ENCODE assay signal across 25 cellular contexts in the genomic region with DNA sequence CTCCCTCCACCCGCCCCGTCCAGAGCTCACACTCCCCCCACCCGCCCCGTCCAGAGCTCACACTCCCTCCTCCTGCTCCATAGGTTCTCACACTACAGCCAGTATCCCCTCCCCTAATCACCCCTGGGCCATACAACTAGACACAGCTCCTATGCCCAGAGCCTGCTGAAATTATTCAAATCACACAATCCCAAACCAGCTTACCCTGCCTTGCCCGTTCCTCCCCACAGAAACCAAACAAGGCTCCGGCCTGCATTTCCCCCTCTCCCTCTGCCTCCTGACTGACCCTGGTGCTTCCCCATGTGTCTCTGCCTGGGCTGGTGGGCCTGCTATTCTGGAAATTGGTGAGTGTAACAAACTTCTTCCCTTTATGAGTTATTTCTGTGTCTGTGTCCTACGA.
"Had no signal": no experiment of that assay in that cellular context is flagged by ENCODE, and none has a peak within 500 bp of the region (broad histone marks: within the 10 kb centered on the region; RNA-seq: fewer than 3 reads in every experiment).

No MANE protein-coding gene starts in this region.

- H3K36me3 ChIP-seq: prostate gland, upper lobe of right lung, vagina had no signal

- H3K9ac ChIP-seq: parathyroid adenoma had no signal

- DNase-seq: effector CD4-positive, alpha-beta T cell; endodermal cell; foreskin melanocyte; hippocampal formation; left colon; left ventricle myocardium superior; mesendoderm; naive B cell; occipital lobe; spleen; stimulated activated CD4-positive, alpha-beta T cell treated with anti-CD3 and anti-CD28 coated beads, Interleukin-15, amount 100 ng/mL, for 24 hours; stimulated activated CD4-positive, alpha-beta T cell treated with anti-CD3 and anti-CD28 coated beads, Interleukin-1b, Interleukin-23, amount 100 ng/mL, for 48 hours; stimulated activated CD4-positive, alpha-beta T cell treated with anti-CD3 and anti-CD28 coated beads, Interleukin-4, amount 100 ng/mL, for 24 hours; stimulated activated naive B cell treated with anti-CD40 and anti-IgM and Interleukin-4, amounts not matched to agents 10 μg/mL and 1 μg/mL and 100 μg/mL, for 72 hours; stimulated activated naive CD8-positive, alpha-beta T cell treated with anti-CD3 and anti-CD28 coated beads, Interleukin-15, amount 100 ng/mL, for 72 hours; testis; upper lobe of right lung had no signal

- H3K4me3 Mint-ChIP-seq: endodermal cell; naive B cell; stimulated activated naive B cell treated with anti-CD40 and anti-IgM and Interleukin-4, amounts not matched to agents 10 μg/mL and 1 μg/mL and 100 μg/mL, for 72 hours; stimulated activated naive CD8-positive, alpha-beta T cell treated with anti-CD3 and anti-CD28 coated beads, Interleukin-15, amount 100 ng/mL, for 72 hours had no signal

- H3K27me3 Mint-ChIP-seq: naive B cell; stimulated activated naive CD8-positive, alpha-beta T cell treated with anti-CD3 and anti-CD28 coated beads, Interleukin-15, amount 100 ng/mL, for 72 hours had no signal

- H3K9me3 Mint-ChIP-seq: naive B cell; stimulated activated naive B cell treated with anti-CD40 and anti-IgM and Interleukin-4, amounts not matched to agents 10 μg/mL and 1 μg/mL and 100 μg/mL, for 72 hours; stimulated activated naive CD8-positive, alpha-beta T cell treated with anti-CD3 and anti-CD28 coated beads, Interleukin-15, amount 100 ng/mL, for 72 hours had no signal

- H3K9me3 ChIP-seq: heart left ventricle, prostate gland, spleen, testis, tibial nerve, upper lobe of right lung, vagina had no signal

- H3K27ac ChIP-seq: coronary artery, heart left ventricle, parathyroid adenoma, prostate gland, testis, tibial nerve, upper lobe of right lung, vagina had no signal

- H2AFZ ChIP-seq: parathyroid adenoma had no signal

- H3K4me3 ChIP-seq: coronary artery, heart left ventricle, lung, prostate gland, spleen, testis, tibial nerve, upper lobe of right lung, vagina had no signal

- H3K27ac Mint-ChIP-seq: stimulated activated naive B cell treated with anti-CD40 and anti-IgM and Interleukin-4, amounts not matched to agents 10 μg/mL and 1 μg/mL and 100 μg/mL, for 72 hours had no signal

- H3K4me1 ChIP-seq: parathyroid adenoma, prostate gland, testis, tibial nerve, upper lobe of right lung, vagina had no signal

- ATAC-seq: heart left ventricle; left colon; left ventricle myocardium superior; sciatic nerve; stimulated activated naive B cell treated with anti-CD40 and anti-IgM and Interleukin-4, amounts not matched to agents 10 μg/mL and 1 μg/mL and 100 μg/mL, for 72 hours; stimulated activated naive CD8-positive, alpha-beta T cell treated with anti-CD3 and anti-CD28 coated beads, Interleukin-15, amount 100 ng/mL, for 72 hours; upper lobe of right lung had no signal

- H3K36me3 Mint-ChIP-seq: naive B cell; stimulated activated naive B cell treated with anti-CD40 and anti-IgM and Interleukin-4, amounts not matched to agents 10 μg/mL and 1 μg/mL and 100 μg/mL, for 72 hours had no signal

- H3K4me1 Mint-ChIP-seq: naive B cell; stimulated activated naive B cell treated with anti-CD40 and anti-IgM and Interleukin-4, amounts not matched to agents 10 μg/mL and 1 μg/mL and 100 μg/mL, for 72 hours had no signal

- H3K27me3 ChIP-seq: heart left ventricle, spleen, testis, tibial nerve, upper lobe of right lung, vagina had no signal
